Comparison of ENCODE assay signal across 27 cellular contexts in genomic region chr2:22748909-22749308, GRCh38.
A peak's percentile ranks its signal among the peaks of the same experiment; 100 is the strongest.
DNase-seq lines count a peak whose midpoint lies in the region; ATAC-seq, FAIRE-seq and TF ChIP-seq lines count a peak whose summit lies in the region.
"Had no signal": no experiment of that assay in that cellular context is flagged by ENCODE, and none has a peak within 500 bp of the region (broad histone marks: within the 10 kb centered on the region; RNA-seq: fewer than 3 reads in every experiment).

No MANE protein-coding gene starts in this region.

- no peak for FAIRE-seq in GM12891 (lab: Jason Lieb, UNC)
- FAIRE-seq: GM12878 had no signal

- H3K4me3 Mint-ChIP-seq in activated CD4-positive, alpha-beta memory T cell treated with anti-CD3 and anti-CD28 coated beads for 36 hours: no peak overlapping the region
- H3K4me3 Mint-ChIP-seq: activated naive CD8-positive, alpha-beta T cell; CD8-positive, alpha-beta T cell; central memory CD8-positive, alpha-beta T cell; naive B cell; T-helper 2 cell treated with Interferon-gamma antibody and Interleukin-4, amounts not matched to agents 5 μg/mL and 100 μg/mL, for 36 hours had no signal

- no peaks in the 10 kb centered on the region for H3K27me3 Mint-ChIP-seq in activated CD4-positive, alpha-beta memory T cell treated with anti-CD3 and anti-CD28 coated beads for 36 hours
- H3K27me3 Mint-ChIP-seq: activated naive CD8-positive, alpha-beta T cell; central memory CD8-positive, alpha-beta T cell; naive B cell had no signal

- DNase-seq in GM12891 (ENCODE audit: insufficient read length, low spot score) (no peak), NCI-H748 treated with DMSO at 0.1 percent for 48 hours (lab: John Stamatoyannopoulos, UW) (no peak), ureter (ENCODE audit: low spot score) (no peak)
- no peak for DNase-seq in activated CD4-positive, alpha-beta memory T cell treated with anti-CD3 and anti-CD28 coated beads for 36 hours
- DNase-seq: activated CD4-positive, alpha-beta T cell treated with anti-CD3 and anti-CD28 coated beads, Interleukin-2, amount 50 U/mL, for 1 hour; activated CD8-positive, alpha-beta memory T cell treated with anti-CD3 and anti-CD28 coated beads, Interleukin-2, amount 50 U/mL, for 4 hours; CD8-positive, alpha-beta T cell; H7; head of caudate nucleus; left cardiac atrium; mesenchymal stem cell; naive B cell; NCI-H187 treated with DMSO at 0.1 percent for 48 hours; NCI-H774; retina; stimulated activated CD4-positive, alpha-beta T cell treated with anti-CD3 and anti-CD28 coated beads, Interleukin-4, amount 100 ng/mL, for 24 hours; stimulated activated naive CD4-positive, alpha-beta T cell treated with Interleukin-2 at 50 U/mL for 16 hours had no signal

- H3K9me3 Mint-ChIP-seq in activated CD4-positive, alpha-beta memory T cell treated with anti-CD3 and anti-CD28 coated beads for 36 hours: peaks cover 3% of the 10 kb centered on the region
- H3K9me3 Mint-ChIP-seq: activated T-helper 2 cell treated with anti-CD3 and anti-CD28 coated beads, Interferon-gamma antibody, Interleukin-2, Interleukin-4, amounts not matched to agents 10 μg/mL and 5 μg/mL and 100 μg/mL, durations not matched to agents 14 hours and 24 hours and 36 hours had no signal

- TF ChIP-seq POLR2A in GM12891 (IDR thresholded peaks at IDR 0.05; ENCODE audit: low read depth, low read length): no peak

- ATAC-seq in GM18498 (IDR thresholded peaks at IDR 0.05; ENCODE audit: unreplicated experiment) (peak; percentile 70), GM19324 (IDR thresholded peaks at IDR 0.05; ENCODE audit: low FRiP score, unreplicated experiment) (peak; percentile 68), HG02678 (IDR thresholded peaks at IDR 0.05; ENCODE audit: unreplicated experiment) (peak; percentile 60), HG03342 (IDR thresholded peaks at IDR 0.05; ENCODE audit: unreplicated experiment) (peak; percentile 86)
- ATAC-seq: CD8-positive, alpha-beta T cell; GM12878; left cardiac atrium; SK-N-SH treated with all-trans-retinoic acid at 6 μM for 48 hours had no signal

- H3K4me1 Mint-ChIP-seq in activated CD4-positive, alpha-beta memory T cell treated with anti-CD3 and anti-CD28 coated beads for 36 hours (ENCODE audit: low read depth): no peaks in the 10 kb centered on the region
- H3K4me1 Mint-ChIP-seq: central memory CD8-positive, alpha-beta T cell; naive B cell had no signal

- H3K27ac Mint-ChIP-seq in activated CD4-positive, alpha-beta memory T cell treated with anti-CD3 and anti-CD28 coated beads for 36 hours: no peak overlapping the region
- H3K27ac Mint-ChIP-seq: activated naive CD8-positive, alpha-beta T cell; activated T-helper 2 cell treated with anti-CD3 and anti-CD28 coated beads, Interferon-gamma antibody, Interleukin-2, Interleukin-4, amounts not matched to agents 10 μg/mL and 5 μg/mL and 100 μg/mL, durations not matched to agents 14 hours and 24 hours and 36 hours; CD8-positive, alpha-beta T cell; naive B cell; T-helper 2 cell treated with Interferon-gamma antibody and Interleukin-4, amounts not matched to agents 5 μg/mL and 100 μg/mL, for 36 hours had no signal

- POLR2A ChIA-PET in activated CD4-positive, alpha-beta memory T cell treated with anti-CD3 and anti-CD28 coated beads for 36 hours (lab: Charles Lee): no interaction called here

- CTCF ChIA-PET in activated CD4-positive, alpha-beta memory T cell treated with anti-CD3 and anti-CD28 coated beads for 36 hours (lab: Charles Lee): no interaction called here

- intact Hi-C loops in activated CD4-positive, alpha-beta memory T cell treated with anti-CD3 and anti-CD28 coated beads for 36 hours (cut with micrococcal nuclease): no loop called here

- no peaks in the 10 kb centered on the region for H3K36me3 Mint-ChIP-seq in activated CD4-positive, alpha-beta memory T cell treated with anti-CD3 and anti-CD28 coated beads for 36 hours
- H3K36me3 Mint-ChIP-seq: activated naive CD8-positive, alpha-beta T cell; CD8-positive, alpha-beta T cell; naive B cell had no signal

TF ChIP-seq in GM12891, 5 proteins besides CTCF, POLR2A, EP300 and RAD21:
- TF ChIP-seq POLR2AphosphoS5 (IDR thresholded peaks at IDR 0.05; ENCODE audit: low read depth, low read length) (no peak), SPI1 (IDR thresholded peaks at IDR 0.05; ENCODE audit: low read depth, low read length) (no peak)
